8 cellular contexts compared by ENCODE assay signal in the genomic region with DNA sequence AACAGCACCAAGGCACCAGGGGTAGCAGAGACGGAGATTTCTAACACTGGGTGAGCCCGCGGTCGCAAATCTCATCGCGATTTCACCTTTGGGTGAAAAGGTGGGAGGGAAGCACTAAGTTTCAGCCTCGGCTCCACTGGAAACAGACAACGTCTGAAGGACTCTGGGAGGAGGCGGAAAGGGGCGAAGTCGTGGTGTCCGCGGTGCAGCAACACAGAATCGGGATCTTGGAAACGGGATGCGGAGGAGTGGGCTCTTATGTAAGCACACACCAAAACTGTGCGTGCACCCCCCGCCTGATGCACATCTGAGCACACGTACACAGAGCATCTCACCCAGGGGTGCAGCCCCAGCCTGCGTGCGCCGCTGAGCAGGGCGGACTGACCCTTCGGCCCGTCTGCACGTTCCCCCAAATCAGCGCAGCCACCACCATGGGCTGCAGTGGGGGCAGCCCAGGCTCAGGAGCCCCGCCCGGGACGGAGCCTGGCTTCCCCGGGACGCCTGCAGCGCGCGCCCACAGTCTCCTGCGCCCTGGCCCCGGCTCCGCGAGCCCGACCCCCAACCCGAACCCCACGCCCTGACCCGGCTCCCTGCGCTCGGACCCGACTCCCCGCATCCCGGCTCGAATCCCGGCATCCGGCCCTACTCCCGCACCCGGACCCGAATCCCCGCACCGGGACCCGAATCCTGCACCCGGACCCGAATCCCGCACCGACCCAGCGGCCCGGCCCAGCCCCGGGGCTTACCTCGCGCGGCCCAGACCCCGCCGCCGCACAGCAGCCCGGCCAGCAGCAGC. TPM values are rescaled to one million over a fixed set of nuclear protein-coding genes. Genes with fewer than 3 reads are reported as not detected.
A peak's percentile ranks its signal among the peaks of the same experiment; 100 is the strongest.
DNase-seq lines count a peak whose midpoint lies in the region; ATAC-seq and TF ChIP-seq lines count a peak whose summit lies in the region.

No MANE protein-coding gene starts in this region.

- H3K9me3 ChIP-seq in adrenal gland (replicated peaks in 1 of 3) (no peaks in the 10 kb centered on the region), hepatocyte (ENCODE audit: low read depth) (no peaks in the 10 kb centered on the region), gastrocnemius medialis (no peaks in the 10 kb centered on the region)

- 0 to 1% (median 0%) methylated on average over 19 to 71 of the region's 71 CpGs for WGBS in adrenal gland, 4 donors
- WGBS in hepatocyte (ENCODE audit: low lambda C conversion rate, missing lambda C conversion rate), result 2% methylated on average over 64 of the region's 71 CpGs

- H3K79me2 ChIP-seq in hepatocyte, result peaks cover 50% of the 10 kb centered on the region

- H3K36me3 ChIP-seq in adrenal gland (replicated peaks in 1 of 2) (no peaks in the 10 kb centered on the region), hepatocyte (replicated peaks; ENCODE audit: insufficient read depth, low read depth) (no peaks in the 10 kb centered on the region), gastrocnemius medialis (no peaks in the 10 kb centered on the region)

- peak; percentile 3 for ATAC-seq in GM19324 (IDR thresholded peaks at IDR 0.05; ENCODE audit: low FRiP score, unreplicated experiment)
- ATAC-seq in gastrocnemius medialis, result no peak
- ATAC-seq in GM19023 (IDR thresholded peaks at IDR 0.05; ENCODE audit: unreplicated experiment), result no peak

- intact Hi-C loops in adrenal gland (cut with DNase I) (no loop called here), gastrocnemius medialis (cut with DNase I; ENCODE audit: low total_unique reads) (loop anchor here (10.0 kb wide), 1 partner anchor 228 kb away; no protein-coding TSS in a partner anchor)

- POLR2A ChIA-PET in AG04449 (lab: Yijun Ruan, JAX), result no interaction called here

- no peaks in the 10 kb centered on the region for H3K9me2 ChIP-seq in hepatocyte (replicated peaks; ENCODE audit: insufficient read depth)

- DNase-seq in AG04449 (ENCODE audit: low read depth, low spot score) (no peak), NCI-H69 (lab: John Stamatoyannopoulos, UW) (peak; percentile 43), adrenal gland (peak in 3 of 7 donors; percentile 23 to 28 (median 26)), hepatocyte (ENCODE audit: low spot score) (no peak), gastrocnemius medialis (no peak), T-helper 9 cell (no peak)

- peak overlapping the region; percentile 45 for H2AFZ ChIP-seq in hepatocyte

- CTCF ChIA-PET in AG04449 (lab: Yijun Ruan, JAX), result interaction anchor here (1.2 to 1.5 kb wide), 2 partner anchors 38 to 52 kb away, joined by 4 to 5 read pairs; no protein-coding TSS in a partner anchor

- H3K27me3 ChIP-seq in adrenal gland, result no peaks in the 10 kb centered on the region
- H3K27me3 ChIP-seq in hepatocyte, result no peaks in the 10 kb centered on the region
- H3K27me3 ChIP-seq in gastrocnemius medialis, result no peaks in the 10 kb centered on the region

- TF ChIP-seq CTCF in AG04449 (IDR thresholded peaks at IDR 0.05; ENCODE audit: insufficient read depth, low read length, missing control alignments) (no peak), adrenal gland (IDR thresholded peaks at IDR 0.05) (no peak), hepatocyte (IDR thresholded peaks at IDR 0.05; ENCODE audit: poor library complexity) (no peak), gastrocnemius medialis (IDR thresholded peaks at IDR 0.05 in 4 of 5, conservative IDR thresholded peaks at IDR 0.05 in 1 of 5) (no peak)

- H4K20me1 ChIP-seq in hepatocyte (ENCODE audit: insufficient read depth, poor library complexity, severe bottlenecking), result peaks cover 16% of the 10 kb centered on the region

- H3K27ac ChIP-seq in adrenal gland (peak overlapping the region in 3 of 5 donors; percentile 76 to 91 (median 81)), hepatocyte (peak overlapping the region; percentile 48), gastrocnemius medialis (peak overlapping the region; percentile 61 to 99 (median 87))

- H3K4me1 ChIP-seq in adrenal gland (replicated peaks in 1 of 2), result peaks cover 25 to 31% of the 10 kb centered on the region in 2 donors
- peaks cover 8% of the 10 kb centered on the region for H3K4me1 ChIP-seq in hepatocyte (ENCODE audit: insufficient read depth)
- peaks cover 32 to 38% of the 10 kb centered on the region in 2 donors for H3K4me1 ChIP-seq in gastrocnemius medialis

- peak overlapping the region; percentile 93 for H3K4me3 ChIP-seq in AG04449 (ENCODE audit: low read depth, low read length)
- H3K4me3 ChIP-seq in adrenal gland, result peak overlapping the region; percentile 30 to 93 (median 62)
- H3K4me3 ChIP-seq in hepatocyte, result peak overlapping the region; percentile 59
- H3K4me3 ChIP-seq in gastrocnemius medialis, result peak overlapping the region; percentile 81 to 89 (median 84)

- no peak for TF ChIP-seq POLR2A in adrenal gland (IDR thresholded peaks at IDR 0.05)
- no peak for TF ChIP-seq POLR2A in gastrocnemius medialis (IDR thresholded peaks at IDR 0.05)

- H3K4me2 ChIP-seq in hepatocyte, result peak overlapping the region; percentile 90

- in situ Hi-C loops in gastrocnemius medialis (cut with MboI; ENCODE audit: low sequenced_read_pairs in 4 of 4), result no loop called here

RNA-seq across cellular contexts. Expression of gene CLSTN1, which starts 0.7 kb away (rescaled TPM):
- 100 to 1,000 TPM in 2 of 8 donors, 10 to 100 TPM in 6; 69.3 to 106 (median 87.6) TPM for total RNA-seq in adrenal gland
- 10 to 100 TPM; 48.8 to 74.3 (median 67.0) TPM for polyA plus RNA-seq in adrenal gland
- 40.5 and 47.7 TPM in 2 replicates for total RNA-seq in hepatocyte
- polyA plus RNA-seq in hepatocyte, result 64.9 and 74.2 TPM in 2 replicates
- 10 to 100 TPM in 3 of 4 donors, 1 to 10 TPM in 1; 8.5 to 25.7 (median 22.0) TPM for total RNA-seq in gastrocnemius medialis
